In genomic region chr2:43469094-43469493, GRCh38 we compare ENCODE assay signal across 1 cellular context.
TF ChIP-seq lines count a peak whose summit lies in the region.

No MANE protein-coding gene starts in this region.

TF ChIP-seq in HepG2, 621 proteins besides CTCF, POLR2A, EP300 and RAD21 (continued from another document):
- TF ChIP-seq PAXIP1 (CRISPR knock-in tag; conservative IDR thresholded peaks at IDR 0.05) = peak; percentile 57
- peak; percentile 88 for TF ChIP-seq SOX13 (IDR thresholded peaks at IDR 0.05)
- peak in 1 of 2 experiments; percentile 98; a peak in 2 of 4 replicates for TF ChIP-seq SOX13 (CRISPR knock-in tag; conservative IDR thresholded peaks at IDR 0.05 in 1 of 2, IDR thresholded peaks at IDR 0.05 in 1 of 2)
- TF ChIP-seq KDM2A (CRISPR knock-in tag; IDR thresholded peaks at IDR 0.05; ENCODE audit: borderline replicate concordance, low read depth) = no peak
- 0 out of 2 replicates have a peak, but pooled peaks have one; percentile 29 for TF ChIP-seq ELF3 (CRISPR knock-in tag; IDR thresholded peaks at IDR 0.05)
- TF ChIP-seq RCOR2 (CRISPR knock-in tag; IDR thresholded peaks at IDR 0.05) = no peak
- no peak for TF ChIP-seq KLF9 (CRISPR knock-in tag; IDR thresholded peaks at IDR 0.05; ENCODE audit: low read depth)
- no peak for TF ChIP-seq IRX3 (CRISPR knock-in tag; IDR thresholded peaks at IDR 0.05; ENCODE audit: borderline replicate concordance, low read depth)
- 0 out of 2 replicates have a peak, but pooled peaks have one; percentile 31 for TF ChIP-seq ZSCAN25 (CRISPR knock-in tag; IDR thresholded peaks at IDR 0.05)
- TF ChIP-seq PATZ1 (CRISPR knock-in tag; IDR thresholded peaks at IDR 0.05) = peak; percentile 32; the same call in 1 of the 2 replicates
- TF ChIP-seq ZC3H4 (CRISPR knock-in tag; IDR thresholded peaks at IDR 0.05; ENCODE audit: borderline replicate concordance) = no peak
- TF ChIP-seq MZF1 (CRISPR knock-in tag; IDR thresholded peaks at IDR 0.05; ENCODE audit: borderline replicate concordance) = no peak
- TF ChIP-seq BORCS8-MEF2B (CRISPR knock-in tag; IDR thresholded peaks at IDR 0.05) = no peak
- no peak for TF ChIP-seq ZNF281 (CRISPR knock-in tag; IDR thresholded peaks at IDR 0.05; ENCODE audit: borderline replicate concordance)
- no peak for TF ChIP-seq NKX3-1 (CRISPR knock-in tag; IDR thresholded peaks at IDR 0.05)
- TF ChIP-seq ELF1 (CRISPR knock-in tag; IDR thresholded peaks at IDR 0.05) = no peak
- TF ChIP-seq NR0B2 (CRISPR knock-in tag; IDR thresholded peaks at IDR 0.05) = no peak
- TF ChIP-seq GATAD2A (CRISPR knock-in tag; IDR thresholded peaks at IDR 0.05) = no peak
